In genomic region chr1:1777510-1777909, GRCh38 we compare ENCODE assay signal across 2 cellular contexts.
TF ChIP-seq lines count a peak whose summit lies in the region.

No MANE protein-coding gene starts in this region.

TF ChIP-seq in IMR-90, 13 proteins besides CTCF, POLR2A, EP300 and RAD21:
- TF ChIP-seq FOS (IDR thresholded peaks at IDR 0.05; ENCODE audit: low read depth, low read length): no peak
- 0 out of 2 replicates have a peak, but pooled peaks have one; percentile 80 for TF ChIP-seq CHD1 (IDR thresholded peaks at IDR 0.05; ENCODE audit: low read depth, low read length)

TF ChIP-seq in GM12878, 131 proteins besides CTCF, POLR2A, EP300 and RAD21:
- TF ChIP-seq KAT2A (conservative IDR thresholded peaks at IDR 0.05; ENCODE audit: control insufficient read depth, low read depth, low read length): no peak
- no peak for TF ChIP-seq PAX8 (IDR thresholded peaks at IDR 0.05)
- TF ChIP-seq MEF2B (IDR thresholded peaks at IDR 0.05; ENCODE audit: partially characterized antibody, poor library complexity, severe bottlenecking): no peak
- TF ChIP-seq NFYA (IDR thresholded peaks at IDR 0.05; ENCODE audit: borderline replicate concordance, low read depth, low read length): no peak
- no peak for TF ChIP-seq ETV6 (conservative IDR thresholded peaks at IDR 0.05 in 1 of 2, IDR thresholded peaks at IDR 0.05 in 1 of 2; ENCODE audit: borderline replicate concordance in 1 of 2, low read depth in 1 of 2)
- no peak for TF ChIP-seq CBX3 (IDR thresholded peaks at IDR 0.05; ENCODE audit: borderline replicate concordance, low read depth)
- no peak for TF ChIP-seq NRF1 (conservative IDR thresholded peaks at IDR 0.05; ENCODE audit: low read depth, low read length)
- TF ChIP-seq TAF1 (IDR thresholded peaks at IDR 0.05; ENCODE audit: borderline replicate concordance, low read depth, low read length): no peak
- no peak for TF ChIP-seq ZBTB40 (IDR thresholded peaks at IDR 0.05; ENCODE audit: borderline replicate concordance)
- no peak for TF ChIP-seq CHD2 (IDR thresholded peaks at IDR 0.05; ENCODE audit: borderline replicate concordance, low read depth, low read length)
- no peak; the same call in 1 of the 2 replicates for TF ChIP-seq POLR2AphosphoS2 (IDR thresholded peaks at IDR 0.05; ENCODE audit: low read depth, low read length)
- TF ChIP-seq ZNF24 (IDR thresholded peaks at IDR 0.05): no peak
